ENCODE assay signal across 9 cellular contexts in the genomic region with DNA sequence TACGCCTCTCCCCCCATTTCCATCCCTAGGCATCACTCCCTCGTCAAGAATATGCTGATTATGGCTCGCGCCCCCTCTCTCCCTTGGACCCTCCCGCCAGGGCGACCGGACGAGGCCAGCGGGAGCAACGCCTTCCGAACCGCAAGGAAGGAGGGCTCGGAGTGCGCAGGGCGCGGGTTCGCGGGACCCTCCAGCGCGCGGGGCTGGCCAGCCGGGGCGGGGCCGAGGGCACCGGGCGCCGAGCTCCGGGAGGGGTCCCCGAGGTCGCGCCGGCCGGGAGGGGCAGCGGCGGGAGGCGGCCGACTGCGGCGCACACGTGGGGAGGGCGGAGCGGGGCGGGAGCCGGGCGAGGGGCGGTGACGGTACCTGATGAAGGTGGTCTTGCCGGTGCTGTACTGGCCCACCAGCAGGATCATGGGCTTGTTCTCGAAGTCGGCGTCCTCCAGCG. TPM values are rescaled to one million over a fixed set of nuclear protein-coding genes. Genes with fewer than 3 reads are reported as not detected.
DNase-seq lines count a peak whose midpoint lies in the region; ATAC-seq, FAIRE-seq and TF ChIP-seq lines count a peak whose summit lies in the region.
"Had no signal": no experiment of that assay in that cellular context is flagged by ENCODE, and none has a peak within 500 bp of the region (broad histone marks: within the 10 kb centered on the region; RNA-seq: fewer than 3 reads in every experiment).

No MANE protein-coding gene starts in this region.

- no peak for TF ChIP-seq POLR2A in testis (IDR thresholded peaks at IDR 0.05)

- ATAC-seq in GM19467 (IDR thresholded peaks at IDR 0.05; ENCODE audit: unreplicated experiment) (peak; percentile 5), HG03571 (IDR thresholded peaks at IDR 0.05; ENCODE audit: unreplicated experiment) (peak; percentile 10), left lobe of liver (peak; percentile 70)

- peaks cover 45 to 53% (median 49%) of the 10 kb centered on the region in 3 donors for H3K4me1 Mint-ChIP-seq in CD8-positive, alpha-beta memory T cell
- H3K4me1 Mint-ChIP-seq in brain, result peaks cover 41% of the 10 kb centered on the region

- H3K27me3 ChIP-seq in CD8-positive, alpha-beta memory T cell (ENCODE audit: insufficient read depth, low read length, poor library complexity, severe bottlenecking), result no peaks in the 10 kb centered on the region
- no peaks in the 10 kb centered on the region for H3K27me3 ChIP-seq in testis

- FAIRE-seq in HTR-8/SVneo (lab: Jason Lieb, UNC), result no peak

- peak overlapping the region; percentile 90 for H3K4me3 ChIP-seq in CD8-positive, alpha-beta memory T cell (ENCODE audit: low read length)
- peak overlapping the region; percentile 80 to 90 for H3K4me3 ChIP-seq in testis

- TF ChIP-seq CTCF in brain (conservative IDR thresholded peaks at IDR 0.05) (no peak), testis (IDR thresholded peaks at IDR 0.05) (no peak)

- H3K27me3 Mint-ChIP-seq in CD8-positive, alpha-beta memory T cell, result peaks cover 8 to 18% of the 10 kb centered on the region in 2 donors
- peaks cover 76% of the 10 kb centered on the region for H3K27me3 Mint-ChIP-seq in brain

- peaks cover 31% of the 10 kb centered on the region for H3K4me1 ChIP-seq in CD8-positive, alpha-beta memory T cell (ENCODE audit: insufficient read depth, low read length)
- H3K4me1 ChIP-seq in testis, result peaks cover 6% of the 10 kb centered on the region

- peak in 1 of 5 donors; percentile 50 for DNase-seq in CD8-positive, alpha-beta memory T cell
- DNase-seq in left lobe of liver (ENCODE audit: low spot score) (no peak), testis (no peak), HTR-8/SVneo (ENCODE audit: insufficient read length, low spot score) (no peak), mucosa of gallbladder (ENCODE audit: low spot score) (no peak)

- H3K9me3 Mint-ChIP-seq in CD8-positive, alpha-beta memory T cell, result no peaks in the 10 kb centered on the region
- no peaks in the 10 kb centered on the region for H3K9me3 Mint-ChIP-seq in brain

- POLR2A ChIA-PET in CD8-positive, alpha-beta memory T cell (lab: Charles Lee), result interaction anchor here (1.2 to 4.0 kb wide), 4 partner anchors 35 to 198 kb away, joined by 4 to 45 read pairs (median 10); a partner anchor contains a TSS

- 0 to 1% methylated on average over 2 to 46 of the region's 52 CpGs for WGBS in testis, 2 donors

- H3K9me3 ChIP-seq in CD8-positive, alpha-beta memory T cell (ENCODE audit: low read length), result no peaks in the 10 kb centered on the region
- no peaks in the 10 kb centered on the region for H3K9me3 ChIP-seq in testis

- H3K4me3 Mint-ChIP-seq in CD8-positive, alpha-beta memory T cell, result peak overlapping the region; percentile 94 to 97 (median 95)
- peak overlapping the region; percentile 89 to 96 (median 92) for H3K4me3 Mint-ChIP-seq in brain

- H3K36me3 Mint-ChIP-seq in CD8-positive, alpha-beta memory T cell, result peaks cover 0 to 9% (median 0%) of the 10 kb centered on the region in 3 donors
- H3K36me3 Mint-ChIP-seq in brain, result no peaks in the 10 kb centered on the region

- intact Hi-C loops in testis (cut with DNase I; ENCODE audit: low total_unique reads), result no loop called here

- H3K27ac ChIP-seq in CD8-positive, alpha-beta memory T cell (ENCODE audit: low read depth, low read length), result peak overlapping the region; percentile 91
- H3K27ac ChIP-seq in testis, result peak overlapping the region; percentile 64 to 78

- CTCF ChIA-PET in CD8-positive, alpha-beta memory T cell (lab: Charles Lee), result interaction anchor here (0.9 to 7.1 kb wide), 6 partner anchors 9 to 199 kb away, joined by 3 to 54 read pairs (median 4); a partner anchor contains a TSS

- H3K27ac Mint-ChIP-seq in CD8-positive, alpha-beta memory T cell, result peak overlapping the region; percentile 82 to 99 (median 97)
- H3K27ac Mint-ChIP-seq in brain, result peak overlapping the region in 3 of 5 experiments; percentile 39 to 58 (median 49)

- H3K36me3 ChIP-seq in CD8-positive, alpha-beta memory T cell (ENCODE audit: insufficient read depth, low read length), result no peaks in the 10 kb centered on the region
- no peaks in the 10 kb centered on the region for H3K36me3 ChIP-seq in testis (ENCODE audit: low read depth, missing control alignments)

RNA-seq across cellular contexts. Expression of a gene that starts 0.4 kb away (rescaled TPM):
- total RNA-seq in CD8-positive, alpha-beta memory T cell, result 10 to 100 TPM; 24.2 to 26.4 TPM
- polyA plus RNA-seq in CD8-positive, alpha-beta memory T cell, result 11.2 TPM
- polyA plus RNA-seq in brain (ENCODE audit: insufficient read depth, low read depth, low replicate concordance) (7.8 TPM), testis (ENCODE audit: insufficient read depth, low read depth, low replicate concordance) (8.0 TPM)
- total RNA-seq in left lobe of liver (5.3 TPM), testis (10 to 100 TPM in 1 of 2 donors, 1 to 10 TPM in 1; 9.4 to 10.2 TPM), mucosa of gallbladder (39.7 TPM)

RNA-seq across cellular contexts. Expression of a gene that starts 48.9 kb away (rescaled TPM):
- not detected for total RNA-seq in CD8-positive, alpha-beta memory T cell
- polyA plus RNA-seq in CD8-positive, alpha-beta memory T cell, result not detected
- not detected for polyA plus RNA-seq in brain (ENCODE audit: insufficient read depth, low read depth, low replicate concordance)
- total RNA-seq in left lobe of liver, result not detected
- under 1 TPM; 0.31 to 0.71 TPM for total RNA-seq in testis
- polyA plus RNA-seq in testis (ENCODE audit: insufficient read depth, low read depth, low replicate concordance), result 0.67 TPM
- 0.09 TPM for total RNA-seq in mucosa of gallbladder
- total RNA-seq: T-helper 2 cell treated with Interferon-gamma antibody and Interleukin-4, amounts not matched to agents 100 ng/mL and 5 ng/mL, for 36 hours had no signal

Comparison
In these comparisons a context has a peak if more than half of its experiments do, and no peak if none do; other contexts are left out.
1. ATAC-seq: peak in every context shown above with its lines; median percentile 70 in left lobe of liver; 10 in HG03571; 5 in GM19467.